ENCODE assay signal across 1 cellular context in genomic region chr2:152508446-152508845, GRCh38.
TF ChIP-seq lines count a peak whose summit lies in the region.

No MANE protein-coding gene starts in this region.

TF ChIP-seq in Ishikawa, 13 proteins besides CTCF, POLR2A, EP300 and RAD21 (continued from another document):
- TF ChIP-seq REST (IDR thresholded peaks at IDR 0.05; ENCODE audit: low read depth) (no peak), FOXM1 (IDR thresholded peaks at IDR 0.05; ENCODE audit: borderline replicate concordance, low read depth) (no peak), TEAD4 (IDR thresholded peaks at IDR 0.05) (peak; percentile 33; the same call in 1 of the 2 replicates), EGR1 (IDR thresholded peaks at IDR 0.05) (no peak)
